ENCODE assay signal across 9 cellular contexts in the genomic region with DNA sequence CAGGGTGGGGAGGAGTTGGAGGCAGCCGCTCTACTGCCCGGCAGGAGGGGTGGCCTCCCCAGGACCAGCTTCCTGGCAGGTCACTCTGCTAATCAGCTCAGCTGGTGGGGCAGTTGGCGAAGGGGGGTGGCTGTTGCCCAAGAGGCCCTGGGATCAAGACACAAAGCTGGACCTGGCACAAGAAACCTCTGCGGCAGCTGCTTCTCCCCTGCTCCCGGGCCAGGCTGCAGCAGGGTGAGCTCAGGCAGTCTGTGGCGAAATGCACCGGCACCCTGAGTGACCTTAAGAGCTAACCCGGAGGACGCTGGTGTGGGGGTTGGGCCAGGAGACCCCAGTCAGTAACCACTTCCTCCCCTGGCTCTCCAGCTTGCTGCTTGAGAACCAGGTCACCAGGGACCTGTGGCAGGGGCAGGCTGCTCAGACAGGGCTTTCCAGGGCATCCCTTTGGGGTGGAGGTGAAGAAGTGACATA. TPM values are rescaled to one million over a fixed set of nuclear protein-coding genes. Genes with fewer than 3 reads are reported as not detected.
DNase-seq lines count a peak whose midpoint lies in the region; ATAC-seq and TF ChIP-seq lines count a peak whose summit lies in the region.
"Had no signal": no experiment of that assay in that cellular context is flagged by ENCODE, and none has a peak within 500 bp of the region (broad histone marks: within the 10 kb centered on the region; RNA-seq: fewer than 3 reads in every experiment).

No MANE protein-coding gene starts in this region.

- POLR2A ChIA-PET in naive thymus-derived CD8-positive, alpha-beta T cell (lab: Charles Lee) = interaction anchor here (0.6 to 6.5 kb wide), 6 partner anchors 11 to 1330 kb away, joined by 3 to 62 read pairs (median 8); partner anchors contain the start of genes CLIP4, TRMT61B and YPEL5

- H3K79me2 ChIP-seq in DND-41 (ENCODE audit: insufficient read depth, low read length) = no peaks in the 10 kb centered on the region

- no peaks in the 10 kb centered on the region for H3K9me3 Mint-ChIP-seq in naive thymus-derived CD8-positive, alpha-beta T cell
- no peaks in the 10 kb centered on the region for H3K9me3 Mint-ChIP-seq in CD14-positive monocyte

- no peaks in the 10 kb centered on the region for H3K36me3 Mint-ChIP-seq in naive thymus-derived CD8-positive, alpha-beta T cell
- peaks cover 0 to 5% of the 10 kb centered on the region in 2 donors for H3K36me3 Mint-ChIP-seq in CD14-positive monocyte

- no peaks in the 10 kb centered on the region for H3K9me3 ChIP-seq in DND-41 (ENCODE audit: insufficient read depth, low read length, severe bottlenecking)
- H3K9me3 ChIP-seq in breast epithelium = no peaks in the 10 kb centered on the region

- H3K27ac Mint-ChIP-seq in naive thymus-derived CD8-positive, alpha-beta T cell = peak overlapping the region; percentile 98 to 100 (median 99)
- H3K27ac Mint-ChIP-seq in CD14-positive monocyte = peak overlapping the region in 1 of 7 donors; percentile 8

- DNase-seq in DND-41 (peak; percentile 62), NOMO-1 treated with dmso at 0.1 percent for 144 hours (lab: John Stamatoyannopoulos, UW; ENCODE audit: unreplicated experiment) (peak; percentile 7), choroid plexus epithelial cell (ENCODE audit: low read depth) (peak; percentile 73), breast epithelium (ENCODE audit: low spot score in 2 of 2) (no peak), CD14-positive monocyte (ENCODE audit: low spot score) (no peak)
- peak in 3 of 10 donors; percentile 24 to 34 (median 27) for DNase-seq in naive thymus-derived CD8-positive, alpha-beta T cell

- H3K36me3 ChIP-seq in DND-41 (ENCODE audit: insufficient read depth, low read length) (no peaks in the 10 kb centered on the region), breast epithelium (no peaks in the 10 kb centered on the region)

- H3K4me3 ChIP-seq in DND-41 (ENCODE audit: low read depth in 1 of 2, low read length in 2 of 2) (no peak overlapping the region), choroid plexus epithelial cell (ENCODE audit: low read depth, low read length) (peak overlapping the region; percentile 14), breast epithelium (no peak overlapping the region)

- no peak for TF ChIP-seq POLR2A in breast epithelium (IDR thresholded peaks at IDR 0.05)

- H4K20me1 ChIP-seq in DND-41 (ENCODE audit: insufficient read depth, low read length) = 0 out of 2 replicates have a peak, but pooled peaks cover 2% of the 10 kb centered on the region

- ATAC-seq in DND-41 (ENCODE audit: insufficient read depth, low read depth) (peak; percentile 32), HG02610 (IDR thresholded peaks at IDR 0.05; ENCODE audit: unreplicated experiment) (no peak), HG02642 (IDR thresholded peaks at IDR 0.05; ENCODE audit: poor library complexity, unreplicated experiment) (no peak)
- ATAC-seq in naive thymus-derived CD8-positive, alpha-beta T cell = no peak

- no peak for TF ChIP-seq CTCF in DND-41 (IDR thresholded peaks at IDR 0.05; ENCODE audit: borderline replicate concordance, extremely low read depth, low read length, poor library complexity, severe bottlenecking)
- no peak for TF ChIP-seq CTCF in choroid plexus epithelial cell (conservative IDR thresholded peaks at IDR 0.05; ENCODE audit: low read depth, low read length)
- no peak for TF ChIP-seq CTCF in breast epithelium (IDR thresholded peaks at IDR 0.05)
- TF ChIP-seq CTCF in CD14-positive monocyte (IDR thresholded peaks at IDR 0.05) = no peak

- H3K27me3 Mint-ChIP-seq in naive thymus-derived CD8-positive, alpha-beta T cell = no peaks in the 10 kb centered on the region
- H3K27me3 Mint-ChIP-seq in CD14-positive monocyte (ENCODE audit: low read depth in 3 of 3) = peaks cover 9 to 23% (median 14%) of the 10 kb centered on the region in 3 donors

- H3K4me1 ChIP-seq in DND-41 (ENCODE audit: insufficient read depth, low read length) (peaks cover 26% of the 10 kb centered on the region), breast epithelium (peaks cover 0 to 7% of the 10 kb centered on the region in 2 donors)

- intact Hi-C loops in breast epithelium (cut with DNase I; ENCODE audit: low total_unique reads) (no loop called here), CD14-positive monocyte (cut with micrococcal nuclease) (loop anchor here in 1 of 2 donors (10.0 kb wide), 2 partner anchors 47 to 103 kb away; partner anchors contain the start of gene CLIP4)

- peaks cover 54 to 86% (median 85%) of the 10 kb centered on the region in 4 donors for H3K4me1 Mint-ChIP-seq in naive thymus-derived CD8-positive, alpha-beta T cell
- H3K4me1 Mint-ChIP-seq in CD14-positive monocyte = peaks cover 56% of the 10 kb centered on the region

- H3K4me3 Mint-ChIP-seq in naive thymus-derived CD8-positive, alpha-beta T cell = peak overlapping the region in 7 of 10 donors; percentile 79 to 92 (median 86)
- no peak overlapping the region for H3K4me3 Mint-ChIP-seq in CD14-positive monocyte

- H3K27me3 ChIP-seq in DND-41 (ENCODE audit: insufficient read depth, low read length, poor library complexity) = no peaks in the 10 kb centered on the region
- no peaks in the 10 kb centered on the region for H3K27me3 ChIP-seq in breast epithelium

- H3K27ac ChIP-seq in DND-41 (ENCODE audit: low read length) (no peak overlapping the region), breast epithelium (peak overlapping the region in 1 of 2 donors; percentile 74)

- H3K9ac ChIP-seq in DND-41 (ENCODE audit: low read depth, low read length) = no peak overlapping the region

- H2AFZ ChIP-seq in DND-41 (ENCODE audit: low read depth, low read length) = no peak overlapping the region

- H3K4me2 ChIP-seq in DND-41 (ENCODE audit: insufficient read depth, low read length) = no peak overlapping the region

RNA-seq across cellular contexts. Expression of gene TOGARAM2, which starts 31.1 kb away (rescaled TPM):
- total RNA-seq in naive thymus-derived CD8-positive, alpha-beta T cell = under 1 TPM; 0.47 to 0.75 TPM
- 1 to 10 TPM in 1 of 3 donors, under 1 TPM in 1, not detected in 1; 0.32 to 1.9 TPM for polyA plus RNA-seq in naive thymus-derived CD8-positive, alpha-beta T cell
- total RNA-seq in breast epithelium = 1 to 10 TPM in 1 of 3 donors, under 1 TPM in 2; 0.15 to 2.7 (median 0.33) TPM
- under 1 TPM in 1 of 2 donors, not detected in 1; 0.23 TPM for polyA plus RNA-seq in CD14-positive monocyte
- total RNA-seq: endothelial cell of umbilical vein had no signal
- polyA plus RNA-seq: endothelial cell of umbilical vein had no signal

Comparison
In these comparisons a context has a peak if more than half of its experiments do, and no peak if none do; other contexts are left out.
1. DNase-seq: peak in DND-41 (single experiment), NOMO-1 treated with dmso at 0.1 percent for 144 hours (single experiment) and choroid plexus epithelial cell (single experiment); none in breast epithelium (0 of 2) and CD14-positive monocyte (single experiment).
2. H3K4me3 Mint-ChIP-seq: peak in naive thymus-derived CD8-positive, alpha-beta T cell (7 of 10); none in CD14-positive monocyte (0 of 2).